13 cellular contexts compared by ENCODE assay signal in the genomic region with DNA sequence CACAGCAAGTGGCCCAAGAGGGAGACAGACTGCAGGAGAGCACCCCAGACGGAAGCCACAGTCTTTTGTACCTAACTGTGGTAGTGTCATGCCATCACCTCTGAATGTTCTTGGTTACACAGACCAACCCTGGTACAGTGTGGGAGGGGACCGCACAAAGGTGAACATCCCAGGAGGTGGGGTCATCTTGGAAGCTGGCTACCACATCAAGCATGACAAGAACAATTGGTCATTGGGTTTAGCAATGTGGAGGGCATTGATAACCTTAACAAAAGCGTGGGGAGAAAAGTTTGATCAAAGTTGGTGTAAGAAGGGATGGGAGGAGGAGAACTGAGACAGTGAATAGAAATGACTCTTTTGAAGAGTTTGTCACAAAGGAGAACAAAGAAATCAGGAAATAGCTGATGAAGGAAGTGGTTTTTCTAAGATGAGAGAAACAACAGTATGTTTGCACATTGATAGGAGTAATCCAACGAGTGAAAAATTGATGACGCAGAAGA.
A peak's percentile ranks its signal among the peaks of the same experiment; 100 is the strongest.
DNase-seq lines count a peak whose midpoint lies in the region; ATAC-seq and TF ChIP-seq lines count a peak whose summit lies in the region.
"Had no signal": no experiment of that assay in that cellular context is flagged by ENCODE, and none has a peak within 500 bp of the region (broad histone marks: within the 10 kb centered on the region; RNA-seq: fewer than 3 reads in every experiment).

No MANE protein-coding gene starts in this region.

- POLR2A ChIA-PET in activated CD8-positive, alpha-beta T cell treated with anti-CD3 and anti-CD28 coated beads, Interleukin-2, amount 10 ng/mL, durations not matched to agents 7 days and 5 days (lab: Charles Lee): interaction anchor here (0.6 to 2.3 kb wide), 4 partner anchors 22 to 894 kb away, joined by 3 to 6 read pairs (median 3); a partner anchor contains a TSS

- ATAC-seq in activated CD8-positive, alpha-beta T cell treated with anti-CD3 and anti-CD28 coated beads, Interleukin-2, amount 10 ng/mL, durations not matched to agents 7 days and 5 days: peak; percentile 86
- ATAC-seq in HG03135 (IDR thresholded peaks at IDR 0.05; ENCODE audit: unreplicated experiment) (no peak), GM18520 (IDR thresholded peaks at IDR 0.05; ENCODE audit: unreplicated experiment) (no peak), GM21737 (IDR thresholded peaks at IDR 0.05; ENCODE audit: unreplicated experiment) (no peak), HG02571 (IDR thresholded peaks at IDR 0.05; ENCODE audit: unreplicated experiment) (no peak)
- ATAC-seq: gastrocnemius medialis had no signal

- no peaks in the 10 kb centered on the region for H3K36me3 ChIP-seq in Peyer's patch
- H3K36me3 ChIP-seq: colonic mucosa, gastrocnemius medialis had no signal

- H3K4me1 ChIP-seq in Peyer's patch: no peaks in the 10 kb centered on the region
- H3K4me1 ChIP-seq: colonic mucosa, gastrocnemius medialis had no signal

- H3K4me3 Mint-ChIP-seq in activated CD8-positive, alpha-beta T cell treated with anti-CD3 and anti-CD28 coated beads, Interleukin-2, amount 10 ng/mL, durations not matched to agents 7 days and 5 days: no peak overlapping the region

- H3K36me3 Mint-ChIP-seq in activated CD8-positive, alpha-beta T cell treated with anti-CD3 and anti-CD28 coated beads, Interleukin-2, amount 10 ng/mL, durations not matched to agents 7 days and 5 days (ENCODE audit: low read depth): no peaks in the 10 kb centered on the region

- H3K4me1 Mint-ChIP-seq in activated CD8-positive, alpha-beta T cell treated with anti-CD3 and anti-CD28 coated beads, Interleukin-2, amount 10 ng/mL, durations not matched to agents 7 days and 5 days (ENCODE audit: low read depth): peaks cover 23% of the 10 kb centered on the region

- H3K27ac ChIP-seq in Peyer's patch: peak overlapping the region in 2 of 4 donors; percentile 35 to 58
- H3K27ac ChIP-seq: C4-2B, colonic mucosa, gastrocnemius medialis, SK-N-MC had no signal

- peak in 2 of 3 donors; percentile 46 to 71 for DNase-seq in Peyer's patch
- DNase-seq in activated CD8-positive, alpha-beta T cell treated with anti-CD3 and anti-CD28 coated beads, Interleukin-2, amount 10 ng/mL, durations not matched to agents 7 days and 5 days: peak; percentile 81
- DNase-seq in central memory CD4-positive, alpha-beta T cell: peak; percentile 76
- peak; percentile 20 for DNase-seq in stimulated activated CD8-positive, alpha-beta memory T cell treated with anti-CD3 and anti-CD28 coated beads, Interleukin-12 subunit alpha, Interleukin-12 subunit beta, amount 100 ng/mL, for 4 hours (ENCODE audit: low read depth)
- DNase-seq: colonic mucosa, gastrocnemius medialis, NCI-H146 had no signal

- H3K27ac Mint-ChIP-seq in activated CD8-positive, alpha-beta T cell treated with anti-CD3 and anti-CD28 coated beads, Interleukin-2, amount 10 ng/mL, durations not matched to agents 7 days and 5 days: no peak overlapping the region

- no peak overlapping the region for H3K4me3 ChIP-seq in Peyer's patch
- H3K4me3 ChIP-seq: colonic mucosa, gastrocnemius medialis, SK-N-MC had no signal

- H3K9me3 ChIP-seq in Peyer's patch: no peaks in the 10 kb centered on the region
- H3K9me3 ChIP-seq: colonic mucosa, gastrocnemius medialis had no signal

- no peaks in the 10 kb centered on the region for H3K27me3 Mint-ChIP-seq in activated CD8-positive, alpha-beta T cell treated with anti-CD3 and anti-CD28 coated beads, Interleukin-2, amount 10 ng/mL, durations not matched to agents 7 days and 5 days (ENCODE audit: low read depth)

- no peak for TF ChIP-seq POLR2A in Peyer's patch (IDR thresholded peaks at IDR 0.05)

- CTCF ChIA-PET in activated CD8-positive, alpha-beta T cell treated with anti-CD3 and anti-CD28 coated beads, Interleukin-2, amount 10 ng/mL, durations not matched to agents 7 days and 5 days (lab: Charles Lee): interaction anchor here (0.8 to 6.0 kb wide), 10 partner anchors 11 to 260 kb away, joined by 3 to 34 read pairs (median 3); no protein-coding TSS in a partner anchor

- no peaks in the 10 kb centered on the region for H3K27me3 ChIP-seq in Peyer's patch
- H3K27me3 ChIP-seq: colonic mucosa had no signal

- no peak for TF ChIP-seq CTCF in Peyer's patch (IDR thresholded peaks at IDR 0.05)

- no peaks in the 10 kb centered on the region for H3K9me3 Mint-ChIP-seq in activated CD8-positive, alpha-beta T cell treated with anti-CD3 and anti-CD28 coated beads, Interleukin-2, amount 10 ng/mL, durations not matched to agents 7 days and 5 days (ENCODE audit: insufficient read depth)

Comparison
In these comparisons a context has a peak if more than half of its experiments do, and no peak if none do; other contexts are left out.
1. DNase-seq: peak in every context shown above with its lines; median percentile 81 in activated CD8-positive, alpha-beta T cell treated with anti-CD3 and anti-CD28 coated beads, Interleukin-2, amount 10 ng/mL, durations not matched to agents 7 days and 5 days; 76 in central memory CD4-positive, alpha-beta T cell; 58 in Peyer's patch; 20 in stimulated activated CD8-positive, alpha-beta memory T cell treated with anti-CD3 and anti-CD28 coated beads, Interleukin-12 subunit alpha, Interleukin-12 subunit beta, amount 100 ng/mL, for 4 hours.